ENCODE assay signal across 18 cellular contexts in genomic region chr11:126712017-126712625, GRCh38.
DNase-seq lines count a peak whose midpoint lies in the region; ATAC-seq and TF ChIP-seq lines count a peak whose summit lies in the region.
"Had no signal": no experiment of that assay in that cellular context is flagged by ENCODE, and none has a peak within 500 bp of the region (broad histone marks: within the 10 kb centered on the region; RNA-seq: fewer than 3 reads in every experiment).

No MANE protein-coding gene starts in this region.

- H3K4ac ChIP-seq in IMR-90 (ENCODE audit: low read depth, low read length), result no peak overlapping the region

- no CpG with 5 or more reads among the region's 26 CpGs for WGBS in IMR-90 (ENCODE audit: extremely low coverage in 2 of 2, insufficient read length in 1 of 2), 2 experiments

- H3K27ac ChIP-seq in IMR-90 (ENCODE audit: insufficient read depth, low read length) (no peak overlapping the region), RWPE1 (no peak overlapping the region)
- H3K27ac ChIP-seq: SJSA1 had no signal

- H3K9me3 ChIP-seq in IMR-90 (ENCODE audit: control insufficient read depth, insufficient read depth, low read length) (no peaks in the 10 kb centered on the region), MG63 (no peaks in the 10 kb centered on the region)
- H3K9me3 ChIP-seq: Caco-2, SJSA1 had no signal

- no peak overlapping the region for H4K8ac ChIP-seq in IMR-90 (ENCODE audit: low read depth in 2 of 2, low read length in 2 of 2)

- H2AFZ ChIP-seq in IMR-90 (replicated peaks; ENCODE audit: low read length, poor library complexity), result peak overlapping the region; percentile 0

- H3K4me2 ChIP-seq in IMR-90 (ENCODE audit: low read depth, low read length), result 0 out of 2 replicates have a peak overlapping the region, but pooled peaks have one; percentile 7

- BruUV-seq in IMR-90 (replicated peaks; lab: Mats Ljungman, UMichigan), result no TSS peak

- no peak for TF ChIP-seq RAD21 in IMR-90 (IDR thresholded peaks at IDR 0.05; ENCODE audit: low read length)

- H3K23ac ChIP-seq in IMR-90 (ENCODE audit: low read depth, low read length), result no peak overlapping the region

- in situ Hi-C loops in IMR-90 (cut with MboI; ENCODE audit: low sequenced_read_pairs), result loop anchor here (25.0 kb wide), 2 partner anchors 400 to 625 kb away; partner anchors contain the start of gene DCPS

- no peak overlapping the region for H3K14ac ChIP-seq in IMR-90 (replicated peaks; ENCODE audit: low read depth, low read length)

- no peak overlapping the region for H3K18ac ChIP-seq in IMR-90 (ENCODE audit: low read depth, low read length)

- TF ChIP-seq CTCF in IMR-90 (conservative IDR thresholded peaks at IDR 0.05; ENCODE audit: low read depth, low read length) (no peak), foreskin fibroblast (IDR thresholded peaks at IDR 0.05; ENCODE audit: low read depth, low read length) (no peak), RWPE1 (conservative IDR thresholded peaks at IDR 0.05; ENCODE audit: low read depth) (no peak)

- H2BK20ac ChIP-seq in IMR-90 (ENCODE audit: low read depth, low read length), result no peak overlapping the region

- no peaks in the 10 kb centered on the region for H3K36me3 ChIP-seq in IMR-90 (ENCODE audit: control insufficient read depth, insufficient read depth, low read length)
- H3K36me3 ChIP-seq in MG63, result no peaks in the 10 kb centered on the region
- H3K36me3 ChIP-seq: SJSA1 had no signal

- ATAC-seq in IMR-90 (ENCODE audit: low read depth), result peak; percentile 46; the same call in 1 of the 2 replicates
- ATAC-seq: HCT116, PC-3 had no signal

- H3K4me1 ChIP-seq in IMR-90 (ENCODE audit: control insufficient read depth, insufficient read depth, low read length), result peaks cover 4% of the 10 kb centered on the region; the same call in 1 of the 2 replicates
- H3K4me1 ChIP-seq: Caco-2, SJSA1 had no signal

- H2AK9ac ChIP-seq in IMR-90 (replicated peaks; ENCODE audit: low read depth, low read length, poor library complexity), result no peak overlapping the region

- no peak overlapping the region for H2BK5ac ChIP-seq in IMR-90 (ENCODE audit: low read depth, low read length, poor library complexity, severe bottlenecking)

- H2AK5ac ChIP-seq in IMR-90 (ENCODE audit: low read depth, low read length), result no peak overlapping the region

- no peaks in the 10 kb centered on the region for H4K20me1 ChIP-seq in IMR-90 (ENCODE audit: insufficient read depth, low read length)

- TF ChIP-seq POLR2A in IMR-90 (IDR thresholded peaks at IDR 0.05; ENCODE audit: low read depth, low read length), result no peak

- CTCF ChIA-PET in IMR-90 (lab: Yijun Ruan, JAX) (no interaction called here), RWPE1 (lab: Yijun Ruan, JAX) (interaction anchor here (0.7 kb wide), 1 partner anchor 816 kb away, joined by 4 read pairs; no protein-coding TSS in a partner anchor)

- no peak overlapping the region for H4K91ac ChIP-seq in IMR-90 (ENCODE audit: insufficient read depth, low read depth, low read length)

- H2BK120ac ChIP-seq in IMR-90 (ENCODE audit: low read depth, low read length), result no peak overlapping the region

- H3K27me3 ChIP-seq in IMR-90 (ENCODE audit: control insufficient read depth, insufficient read depth, low read length) (no peaks in the 10 kb centered on the region), MG63 (no peaks in the 10 kb centered on the region)
- H3K27me3 ChIP-seq: SJSA1 had no signal

- no peak overlapping the region for H3K56ac ChIP-seq in IMR-90 (ENCODE audit: extremely low read depth, insufficient read depth, low read length)

- H3K4me3 ChIP-seq in IMR-90 (ENCODE audit: insufficient read depth, low read depth, low read length) (no peak overlapping the region), foreskin fibroblast (ENCODE audit: low read depth in 1 of 2, low read length in 2 of 2) (peak overlapping the region; percentile 7 to 38), MG63 (no peak overlapping the region)
- H3K4me3 ChIP-seq: SJSA1 had no signal

- H3K9me1 ChIP-seq in IMR-90 (ENCODE audit: insufficient read depth, low read length), result no peaks in the 10 kb centered on the region

- H3K9ac ChIP-seq in IMR-90 (ENCODE audit: low read depth, low read length), result no peak overlapping the region

- POLR2A ChIA-PET in IMR-90 (lab: Charles Lee; ENCODE audit: unreplicated experiment) (no interaction called here), RWPE1 (lab: Yijun Ruan, JAX; ENCODE audit: low non-redundant PET) (no interaction called here)

- dilution Hi-C loops in IMR-90 (cut with HindIII; ENCODE audit: low sequenced_read_pairs, unreplicated experiment), result no loop called here

- no peak overlapping the region for H2BK15ac ChIP-seq in IMR-90 (ENCODE audit: low read depth, low read length)

- H4K5ac ChIP-seq in IMR-90 (ENCODE audit: low read depth, low read length), result no peak overlapping the region; the same call in 1 of the 2 replicates

- peaks cover 3 to 7% of the 10 kb centered on the region in 2 experiments; a peak in 2 of 4 replicates for H3K79me1 ChIP-seq in IMR-90 (ENCODE audit: low read depth in 1 of 2, low read length in 2 of 2)

- intact Hi-C loops in IMR-90 (cut with micrococcal nuclease), result loop anchor here (10.0 kb wide), 1 partner anchor 267 kb away; no protein-coding TSS in a partner anchor

- peak; percentile 35 for DNase-seq in CMK (ENCODE audit: low read depth)
- peak; percentile 62 for DNase-seq in IMR-90
- DNase-seq in foreskin fibroblast, result peak; percentile 39 to 47
- no peak for DNase-seq in RWPE1 (ENCODE audit: low spot score)
- no peak for DNase-seq in central memory CD4-positive, alpha-beta T cell
- no peak for DNase-seq in MG63
- DNase-seq in AG08396 (ENCODE audit: low spot score), result no peak
- DNase-seq: Caco-2, EL, KBM-7, NCI-H1436, NCI-H2029, NCI-H2171, NCI-H446, NCI-H69, PC-3 had no signal

TF ChIP-seq in IMR-90, 13 proteins besides CTCF, POLR2A, EP300 and RAD21:
- TF ChIP-seq, protein P1, sequence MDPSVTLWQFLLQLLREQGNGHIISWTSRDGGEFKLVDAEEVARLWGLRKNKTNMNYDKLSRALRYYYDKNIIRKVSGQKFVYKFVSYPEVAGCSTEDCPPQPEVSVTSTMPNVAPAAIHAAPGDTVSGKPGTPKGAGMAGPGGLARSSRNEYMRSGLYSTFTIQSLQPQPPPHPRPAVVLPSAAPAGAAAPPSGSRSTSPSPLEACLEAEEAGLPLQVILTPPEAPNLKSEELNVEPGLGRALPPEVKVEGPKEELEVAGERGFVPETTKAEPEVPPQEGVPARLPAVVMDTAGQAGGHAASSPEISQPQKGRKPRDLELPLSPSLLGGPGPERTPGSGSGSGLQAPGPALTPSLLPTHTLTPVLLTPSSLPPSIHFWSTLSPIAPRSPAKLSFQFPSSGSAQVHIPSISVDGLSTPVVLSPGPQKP (IDR thresholded peaks at IDR 0.05; ENCODE audit: borderline replicate concordance, low read depth, low read length), result no peak
- TF ChIP-seq MAZ (IDR thresholded peaks at IDR 0.05; ENCODE audit: borderline replicate concordance, low read depth, low read length) (no peak), FOS (IDR thresholded peaks at IDR 0.05; ENCODE audit: low read depth, low read length) (no peak; the same call in 1 of the 2 replicates), CHD1 (IDR thresholded peaks at IDR 0.05; ENCODE audit: low read depth, low read length) (no peak), RCOR1 (IDR thresholded peaks at IDR 0.05; ENCODE audit: insufficient replicate concordance, low read length) (no peak), CEBPB (IDR thresholded peaks at IDR 0.05; ENCODE audit: low read depth, low read length) (no peak), SMC3 (IDR thresholded peaks at IDR 0.05; ENCODE audit: low read depth, low read length) (no peak), USF2 (IDR thresholded peaks at IDR 0.05; ENCODE audit: low read depth, low read length) (no peak), BHLHE40 (IDR thresholded peaks at IDR 0.05; ENCODE audit: low read depth, low read length) (no peak), MXI1 (IDR thresholded peaks at IDR 0.05; ENCODE audit: borderline replicate concordance, low read depth, low read length) (no peak), MAFK (IDR thresholded peaks at IDR 0.05; ENCODE audit: low read depth, low read length) (no peak), RFX5 (IDR thresholded peaks at IDR 0.05; ENCODE audit: low read depth, low read length) (no peak), NFE2L2 (IDR thresholded peaks at IDR 0.05; ENCODE audit: low read depth, low read length) (no peak)
TF ChIP-seq in IMR-90: peak in this region for 0.

Comparison
In these comparisons a context has a peak if more than half of its experiments do, and no peak if none do; other contexts are left out.
1. DNase-seq: peak in CMK (single experiment), IMR-90 (single experiment) and foreskin fibroblast (2 of 2); none in RWPE1 (single experiment), central memory CD4-positive, alpha-beta T cell (single experiment), MG63 (single experiment) and AG08396 (single experiment).
2. H3K4me3 ChIP-seq: peak in foreskin fibroblast (2 of 2); none in IMR-90 (single experiment) and MG63 (single experiment).